ENCODE assay signal across 7 cellular contexts in the genomic region with DNA sequence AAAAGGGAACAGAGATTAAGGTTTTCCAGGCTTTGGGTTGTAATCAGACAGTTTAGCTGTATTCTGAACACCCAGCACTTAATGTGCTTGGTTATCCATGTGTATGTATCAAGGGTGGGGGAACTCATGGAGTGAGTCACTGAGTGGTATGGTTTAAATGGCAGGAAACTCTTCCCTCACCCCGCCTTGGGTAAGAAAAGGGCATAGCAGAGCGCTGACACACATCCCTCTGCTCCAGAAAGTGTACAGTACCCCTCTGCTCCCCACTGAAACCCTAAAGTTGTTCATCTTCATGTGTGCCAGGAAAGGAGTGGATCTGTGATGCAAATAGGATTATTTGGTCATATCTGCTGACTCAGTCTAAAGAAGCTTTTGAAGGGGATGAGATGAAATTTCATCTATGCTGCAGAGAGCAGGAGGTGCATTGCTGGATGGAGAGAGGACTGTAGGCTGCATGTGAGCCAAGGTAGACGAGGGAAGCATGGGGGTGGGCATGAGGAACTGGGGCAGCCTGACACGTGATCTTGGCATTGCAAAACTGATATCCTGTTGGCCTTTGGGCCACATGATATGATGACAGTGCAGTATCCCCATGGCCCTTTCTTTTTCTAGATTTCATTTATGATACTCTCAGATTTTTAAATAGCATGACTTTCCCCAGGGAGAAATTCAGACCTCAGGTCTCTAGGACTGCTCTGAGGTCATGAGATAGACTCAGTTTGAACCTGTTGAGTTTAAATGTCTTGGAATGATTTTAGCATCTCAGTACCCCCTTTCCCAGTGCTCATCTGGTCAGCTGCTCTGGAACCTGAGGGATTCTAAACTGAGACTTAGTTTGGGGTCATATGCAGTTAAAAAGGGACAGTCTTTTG.
DNase-seq lines count a peak whose midpoint lies in the region; ATAC-seq and TF ChIP-seq lines count a peak whose summit lies in the region.

No MANE protein-coding gene starts in this region.

- no peaks in the 10 kb centered on the region for H3K4me1 ChIP-seq in effector memory CD4-positive, alpha-beta T cell (ENCODE audit: control insufficient read depth, insufficient read depth, low read length, poor library complexity, severe bottlenecking)
- peaks cover 8% of the 10 kb centered on the region for H3K4me1 ChIP-seq in vagina

- TF ChIP-seq CTCF in vagina (IDR thresholded peaks at IDR 0.05) = no peak

- no peak for TF ChIP-seq POLR2A in vagina (IDR thresholded peaks at IDR 0.05)

- ATAC-seq in GM21390 (IDR thresholded peaks at IDR 0.05; ENCODE audit: unreplicated experiment) = peak; percentile 28

- H3K9me3 ChIP-seq in effector memory CD4-positive, alpha-beta T cell (ENCODE audit: control insufficient read depth, low read length) = no peaks in the 10 kb centered on the region
- no peaks in the 10 kb centered on the region for H3K9me3 ChIP-seq in vagina

- intact Hi-C loops in vagina (cut with DNase I) = no loop called here

- H3K36me3 ChIP-seq in effector memory CD4-positive, alpha-beta T cell (ENCODE audit: control insufficient read depth, insufficient read depth, low read length) = no peaks in the 10 kb centered on the region
- H3K36me3 ChIP-seq in vagina = no peaks in the 10 kb centered on the region

- H3K4me3 ChIP-seq in skeletal muscle cell (ENCODE audit: low read depth, low read length) = peak overlapping the region; percentile 37
- no peak overlapping the region for H3K4me3 ChIP-seq in effector memory CD4-positive, alpha-beta T cell (ENCODE audit: insufficient read depth, low read depth, low read length, poor library complexity, severe bottlenecking)
- no peak overlapping the region for H3K4me3 ChIP-seq in vagina

- peak; percentile 89 for DNase-seq in NCI-H460 (ENCODE audit: extremely low read depth, low read depth)
- peak; percentile 87 for DNase-seq in epithelial cell of prostate (ENCODE audit: low read depth, low spot score)
- peak; percentile 93 for DNase-seq in skeletal muscle cell (ENCODE audit: low read depth)
- no peak for DNase-seq in effector memory CD4-positive, alpha-beta T cell
- no peak for DNase-seq in vagina (ENCODE audit: extremely low spot score in 2 of 2)
- DNase-seq in stimulated activated naive CD4-positive, alpha-beta T cell (lab: John Stamatoyannopoulos, UW) = no peak

- no peaks in the 10 kb centered on the region for H3K27me3 ChIP-seq in effector memory CD4-positive, alpha-beta T cell (replicated peaks; ENCODE audit: control insufficient read depth, insufficient read depth, low read length, poor library complexity, severe bottlenecking)
- no peaks in the 10 kb centered on the region for H3K27me3 ChIP-seq in vagina

- H3K27ac ChIP-seq in epithelial cell of prostate (peak overlapping the region; percentile 96), vagina (no peak overlapping the region)
- no peak overlapping the region for H3K27ac ChIP-seq in effector memory CD4-positive, alpha-beta T cell (ENCODE audit: insufficient read depth, low read length, poor library complexity, severe bottlenecking)

Comparison
In these comparisons a context has a peak if more than half of its experiments do, and no peak if none do; other contexts are left out.
1. DNase-seq: peak in NCI-H460 (single experiment), epithelial cell of prostate (single experiment) and skeletal muscle cell (single experiment); none in effector memory CD4-positive, alpha-beta T cell (0 of 3), vagina (0 of 2) and stimulated activated naive CD4-positive, alpha-beta T cell (0 of 6).